Comparison of ENCODE assay signal across 18 cellular contexts in genomic region chr11:74000770-74001169, GRCh38. TPM values are rescaled to one million over a fixed set of nuclear protein-coding genes. Genes with fewer than 3 reads are reported as not detected.
"Had no signal": no experiment of that assay in that cellular context is flagged by ENCODE, and none has a peak within 500 bp of the region (broad histone marks: within the 10 kb centered on the region; RNA-seq: fewer than 3 reads in every experiment).

No MANE protein-coding gene starts in this region.

- H3K9me3 Mint-ChIP-seq: activated T-cell treated with anti-CD3 and anti-CD28 coated beads, Interleukin-2, amount 50 U/mL, for 72 hours; nephron; stimulated activated naive CD8-positive, alpha-beta T cell treated with anti-CD3 and anti-CD28 coated beads, Interleukin-15, Interleukin-2, amounts not matched to agents 100 ng/mL and 50 ng/mL, for 24 hours; type B pancreatic cell had no signal

- H3K4me3 Mint-ChIP-seq: activated CD8-positive, alpha-beta memory T cell treated with anti-CD3 and anti-CD28 coated beads, Interleukin-2, amount 10 ng/mL, durations not matched to agents 7 days and 5 days; nephron; stimulated activated naive CD8-positive, alpha-beta T cell treated with anti-CD3 and anti-CD28 coated beads, Interleukin-15, Interleukin-2, amounts not matched to agents 100 ng/mL and 50 ng/mL, for 24 hours; type B pancreatic cell had no signal

- H3K4me1 ChIP-seq: left lung, suprapubic skin had no signal

- H3K27me3 ChIP-seq: left lung, suprapubic skin had no signal

- H3K27me3 Mint-ChIP-seq: activated CD8-positive, alpha-beta memory T cell treated with anti-CD3 and anti-CD28 coated beads, Interleukin-2, amount 10 ng/mL, durations not matched to agents 7 days and 5 days; stimulated activated naive CD8-positive, alpha-beta T cell treated with anti-CD3 and anti-CD28 coated beads, Interleukin-15, Interleukin-2, amounts not matched to agents 100 ng/mL and 50 ng/mL, for 24 hours; type B pancreatic cell had no signal

- H3K4me3 ChIP-seq: left lung, smooth muscle cell, suprapubic skin had no signal

- H3K27ac Mint-ChIP-seq: activated CD8-positive, alpha-beta memory T cell treated with anti-CD3 and anti-CD28 coated beads, Interleukin-2, amount 10 ng/mL, durations not matched to agents 7 days and 5 days; nephron; type B pancreatic cell had no signal

- ATAC-seq: activated CD4-positive, CD25-positive, alpha-beta regulatory T cell treated with anti-CD3 and anti-CD28 coated beads, Interleukin-2, amount 50 U/mL, for 24 hours; activated CD8-positive, alpha-beta memory T cell treated with anti-CD3 and anti-CD28 coated beads, Interleukin-2, amount 10 ng/mL, durations not matched to agents 7 days and 5 days; activated T-cell treated with anti-CD3 and anti-CD28 coated beads, Interleukin-2, amount 50 U/mL, for 72 hours; left lung; right cardiac atrium had no signal

- H3K27ac ChIP-seq: left lung, suprapubic skin had no signal

- H3K9me3 ChIP-seq: left lung, suprapubic skin had no signal

- DNase-seq: activated CD8-positive, alpha-beta memory T cell treated with anti-CD3 and anti-CD28 coated beads, Interleukin-2, amount 10 ng/mL, durations not matched to agents 7 days and 5 days; activated naive CD4-positive, alpha-beta T cell treated with Interleukin-2 at 50 U/mL for 16 hours; activated T-cell treated with anti-CD3 and anti-CD28 coated beads, Interleukin-2, amount 50 U/mL, for 72 hours; kidney; left lung; mammary epithelial cell; right cardiac atrium; SW 1271 had no signal

RNA-seq across cellular contexts. Expression of gene DNAJB13, which starts 49.9 kb away (rescaled TPM):
- total RNA-seq: chondrocyte, dermis microvascular lymphatic vessel endothelial cell, mammary epithelial cell, SK-MEL-5, smooth muscle cell, suprapubic skin had no signal
- polyA plus RNA-seq: esophagus, mammary epithelial cell, right cardiac atrium, smooth muscle cell had no signal
